7 cellular contexts compared by ENCODE assay signal in genomic region chr11:64340671-64341335, GRCh38. TPM values are rescaled to one million over a fixed set of nuclear protein-coding genes. Genes with fewer than 3 reads are reported as not detected.
DNase-seq lines count a peak whose midpoint lies in the region; ATAC-seq and TF ChIP-seq lines count a peak whose summit lies in the region.

No MANE protein-coding gene starts in this region.

- peak; percentile 33 for ATAC-seq in GM21576 (IDR thresholded peaks at IDR 0.05; ENCODE audit: unreplicated experiment)
- ATAC-seq in right lobe of liver: peak in 3 of 4 donors; percentile 5 to 14 (median 6)
- peak; percentile 77 for ATAC-seq in stimulated activated memory B cell treated with anti-CD40 and anti-IgM and Interleukin-4, amounts not matched to agents 10 μg/mL and 1 μg/mL and 100 μg/mL, for 72 hours

- no peaks in the 10 kb centered on the region for H3K9me3 Mint-ChIP-seq in stimulated activated memory B cell treated with anti-CD40 and anti-IgM and Interleukin-4, amounts not matched to agents 10 μg/mL and 1 μg/mL and 100 μg/mL, for 72 hours

- peak overlapping the region; percentile 91 for H3K27ac Mint-ChIP-seq in stimulated activated memory B cell treated with anti-CD40 and anti-IgM and Interleukin-4, amounts not matched to agents 10 μg/mL and 1 μg/mL and 100 μg/mL, for 72 hours

- TSS peak; percentile 94 for BruUV-seq in OCI-LY7 (replicated peaks; lab: Mats Ljungman, UMichigan)
- no TSS peak for BruUV-seq in PC-9 (replicated peaks; lab: Mats Ljungman, UMichigan)

- H3F3A ChIP-seq in PC-9 (ENCODE audit: insufficient read depth, low read depth): peaks cover 17% of the 10 kb centered on the region; the same call in 1 of the 2 replicates

- H3K27ac ChIP-seq in OCI-LY7 (ENCODE audit: low read depth, low read length, poor library complexity, severe bottlenecking) (peak overlapping the region; percentile 80), right lobe of liver (peak overlapping the region in 1 of 3 donors; percentile 33), PC-9 (no peak overlapping the region)

- H3K9me2 ChIP-seq in OCI-LY7 (ENCODE audit: insufficient read depth, low read length) (no peaks in the 10 kb centered on the region), PC-9 (ENCODE audit: insufficient read depth) (no peaks in the 10 kb centered on the region)

- peaks cover 49% of the 10 kb centered on the region for H3K4me1 ChIP-seq in OCI-LY7 (ENCODE audit: insufficient read depth, low read length, poor library complexity, severe bottlenecking)
- H3K4me1 ChIP-seq in right lobe of liver: peaks cover 0 to 11% (median 2%) of the 10 kb centered on the region in 4 donors
- H3K4me1 ChIP-seq in PC-9 (replicated peaks; ENCODE audit: insufficient read depth): peaks cover 21% of the 10 kb centered on the region

- intact Hi-C loops in OCI-LY7 (cut with micrococcal nuclease; ENCODE audit: unreplicated experiment) (loop anchor here (1.0 to 2.0 kb wide), 3 partner anchors 22 to 70 kb away; partner anchors contain the start of genes ESRRA and PRDX5), right lobe of liver (cut with DNase I) (no loop called here), PC-9 (cut with micrococcal nuclease; ENCODE audit: unreplicated experiment) (no loop called here)

- H2AFZ ChIP-seq in OCI-LY7 (ENCODE audit: low read length): peak overlapping the region; percentile 26; the same call in 1 of the 2 replicates
- H2AFZ ChIP-seq in PC-9: no peak overlapping the region

- H4K20me1 ChIP-seq in OCI-LY7 (ENCODE audit: insufficient read depth, low read length) (no peaks in the 10 kb centered on the region), PC-9 (ENCODE audit: insufficient read depth) (no peaks in the 10 kb centered on the region)

- H3K4me3 ChIP-seq in OCI-LY7 (ENCODE audit: low read depth, low read length, poor library complexity, severe bottlenecking): peak overlapping the region; percentile 74
- no peak overlapping the region for H3K4me3 ChIP-seq in right lobe of liver
- no peak overlapping the region for H3K4me3 ChIP-seq in PC-9

- H3K36me3 ChIP-seq in OCI-LY7 (ENCODE audit: insufficient read depth, low read length) (peaks cover 33% of the 10 kb centered on the region), right lobe of liver (no peaks in the 10 kb centered on the region), PC-9 (ENCODE audit: low read depth) (no peaks in the 10 kb centered on the region)

- peaks cover 10% of the 10 kb centered on the region; the same call in 1 of the 2 replicates for H3K79me2 ChIP-seq in OCI-LY7 (ENCODE audit: insufficient read depth, low read depth, low read length)
- H3K79me2 ChIP-seq in PC-9 (ENCODE audit: low read depth): no peaks in the 10 kb centered on the region

- peaks cover 58% of the 10 kb centered on the region for H3K4me1 Mint-ChIP-seq in stimulated activated memory B cell treated with anti-CD40 and anti-IgM and Interleukin-4, amounts not matched to agents 10 μg/mL and 1 μg/mL and 100 μg/mL, for 72 hours

- CTCF ChIA-PET in OCI-LY7 (lab: Charles Lee; ENCODE audit: unreplicated experiment) (interaction anchor here (0.5 to 1.4 kb wide), 3 partner anchors 19 to 438 kb away, joined by 3 to 5 read pairs (median 3); partner anchors contain the start of gene PRDX5), PC-9 (lab: Charles Lee) (interaction anchor here (0.6 to 2.2 kb wide), 2 partner anchors 13 to 15 kb away, joined by 3 to 36 read pairs; no protein-coding TSS in a partner anchor)

- 49% methylated on average over 15 of the region's 33 CpGs for WGBS in right lobe of liver (ENCODE audit: insufficient coverage, low coverage, low lambda C conversion rate, missing lambda C conversion rate)

- H3K4me3 Mint-ChIP-seq in stimulated activated memory B cell treated with anti-CD40 and anti-IgM and Interleukin-4, amounts not matched to agents 10 μg/mL and 1 μg/mL and 100 μg/mL, for 72 hours: peak overlapping the region; percentile 91

- H3K4me2 ChIP-seq in OCI-LY7 (ENCODE audit: low read length) (peak overlapping the region; percentile 90), PC-9 (no peak overlapping the region)

- no peaks in the 10 kb centered on the region for H3K27me3 ChIP-seq in right lobe of liver
- no peaks in the 10 kb centered on the region for H3K27me3 ChIP-seq in PC-9 (ENCODE audit: insufficient read depth, low read depth)

- DNase-seq in OCI-LY7 (ENCODE audit: low spot score) (peak; percentile 78), right lobe of liver (peak; percentile 68 to 80 (median 70)), PC-9 (no peak), DMS114 treated with DMSO at 0.1 percent for 48 hours (lab: John Stamatoyannopoulos, UW; ENCODE audit: unreplicated experiment) (no peak)
- peak; percentile 76 for DNase-seq in activated naive CD4-positive, alpha-beta T cell treated with Interleukin-2 at 50 U/mL for 16 hours

- POLR2A ChIA-PET in OCI-LY7 (lab: Charles Lee) (interaction anchor here (1.2 to 3.6 kb wide), 2 partner anchors 14 to 24 kb away, joined by 5 to 22 read pairs; partner anchors contain the start of genes PRDX5 and TRMT112), PC-9 (lab: Charles Lee; ENCODE audit: unreplicated experiment) (no interaction called here)

- H3K27me3 Mint-ChIP-seq in stimulated activated memory B cell treated with anti-CD40 and anti-IgM and Interleukin-4, amounts not matched to agents 10 μg/mL and 1 μg/mL and 100 μg/mL, for 72 hours: no peaks in the 10 kb centered on the region

- peaks cover 38% of the 10 kb centered on the region for H3K36me3 Mint-ChIP-seq in stimulated activated memory B cell treated with anti-CD40 and anti-IgM and Interleukin-4, amounts not matched to agents 10 μg/mL and 1 μg/mL and 100 μg/mL, for 72 hours

- H3K9me3 ChIP-seq in OCI-LY7 (ENCODE audit: low read length): no peaks in the 10 kb centered on the region
- H3K9me3 ChIP-seq in right lobe of liver: no peaks in the 10 kb centered on the region
- H3K9me3 ChIP-seq in PC-9 (ENCODE audit: insufficient read depth, low read depth): no peaks in the 10 kb centered on the region

- peak; percentile 45; the same call in 1 of the 2 replicates for TF ChIP-seq CTCF in OCI-LY7 (conservative IDR thresholded peaks at IDR 0.05; ENCODE audit: low read length)
- TF ChIP-seq CTCF in right lobe of liver (IDR thresholded peaks at IDR 0.05): no peak
- no peak for TF ChIP-seq CTCF in PC-9 (conservative IDR thresholded peaks at IDR 0.05)

- no peak for TF ChIP-seq POLR2A in right lobe of liver (IDR thresholded peaks at IDR 0.05)

RNA-seq across cellular contexts. Expression of gene CCDC88B, which starts 0.8 kb away (rescaled TPM):
- total RNA-seq in OCI-LY7 (2014; rRNA removed; shearing (Covaris generic)): 40.7 and 44.1 TPM in 2 replicates
- total RNA-seq in OCI-LY7 (2022): 61.5 and 67.2 TPM in 2 replicates
- total RNA-seq in right lobe of liver: 10 to 100 TPM in 1 of 6 experiments, 1 to 10 TPM in 5; 2.4 to 10.6 (median 4.9) TPM
- total RNA-seq in PC-9 (2021): 9.6 and 15.1 TPM in 2 replicates

RNA-seq across cellular contexts. Expression of gene RPS6KA4, which starts 18.2 kb away (rescaled TPM):
- 9.0 and 16.7 TPM in 2 replicates for total RNA-seq in OCI-LY7 (2014; rRNA removed; shearing (Covaris generic))
- total RNA-seq in OCI-LY7 (2022): 11.0 and 13.4 TPM in 2 replicates
- 10 to 100 TPM in 3 of 6 experiments, 1 to 10 TPM in 3; 6.6 to 17.9 (median 10.3) TPM for total RNA-seq in right lobe of liver
- total RNA-seq in PC-9 (2021): 60.6 and 64.3 TPM in 2 replicates

RNA-seq across cellular contexts. Expression of gene PRDX5, which starts 22.9 kb away (rescaled TPM):
- total RNA-seq in OCI-LY7 (2014; rRNA removed; shearing (Covaris generic)): 177 and 200 TPM in 2 replicates
- total RNA-seq in OCI-LY7 (2022) (168 and 217 TPM in 2 replicates), right lobe of liver (100 to 1,000 TPM in 2 of 6 experiments, 10 to 100 TPM in 4; 84.0 to 172 (median 89.3) TPM), PC-9 (2021) (381 and 441 TPM in 2 replicates)

RNA-seq across cellular contexts. Expression of gene TRMT112, which starts 23.4 kb away (rescaled TPM):
- 322 and 414 TPM in 2 replicates for total RNA-seq in OCI-LY7 (2014; rRNA removed; shearing (Covaris generic))
- total RNA-seq in OCI-LY7 (2022): 198 and 205 TPM in 2 replicates
- total RNA-seq in right lobe of liver: 100 to 1,000 TPM in 2 of 6 experiments, 10 to 100 TPM in 4; 58.0 to 122 (median 85.3) TPM
- 264 and 275 TPM in 2 replicates for total RNA-seq in PC-9 (2021)

RNA-seq across cellular contexts. Expression of gene ESRRA, which starts 35.5 kb away (rescaled TPM):
- 28.6 and 42.3 TPM in 2 replicates for total RNA-seq in OCI-LY7 (2014; rRNA removed; shearing (Covaris generic))
- total RNA-seq in OCI-LY7 (2022): 44.9 and 57.8 TPM in 2 replicates
- 10 to 100 TPM; 28.5 to 82.6 (median 47.7) TPM for total RNA-seq in right lobe of liver
- total RNA-seq in PC-9 (2021): 61.0 and 64.6 TPM in 2 replicates

Comparison
In these comparisons a context has a peak if more than half of its experiments do, and no peak if none do; other contexts are left out.
1. ATAC-seq: peak in every context shown above with its lines; median percentile 77 in stimulated activated memory B cell treated with anti-CD40 and anti-IgM and Interleukin-4, amounts not matched to agents 10 μg/mL and 1 μg/mL and 100 μg/mL, for 72 hours; 33 in GM21576; 6 in right lobe of liver.
2. DNase-seq: peak in OCI-LY7 (single experiment), activated naive CD4-positive, alpha-beta T cell treated with Interleukin-2 at 50 U/mL for 16 hours (single experiment) and right lobe of liver (3 of 3); none in PC-9 (0 of 2) and DMS114 treated with DMSO at 0.1 percent for 48 hours (single experiment).